ENCODE assay signal across 14 cellular contexts in the genomic region with DNA sequence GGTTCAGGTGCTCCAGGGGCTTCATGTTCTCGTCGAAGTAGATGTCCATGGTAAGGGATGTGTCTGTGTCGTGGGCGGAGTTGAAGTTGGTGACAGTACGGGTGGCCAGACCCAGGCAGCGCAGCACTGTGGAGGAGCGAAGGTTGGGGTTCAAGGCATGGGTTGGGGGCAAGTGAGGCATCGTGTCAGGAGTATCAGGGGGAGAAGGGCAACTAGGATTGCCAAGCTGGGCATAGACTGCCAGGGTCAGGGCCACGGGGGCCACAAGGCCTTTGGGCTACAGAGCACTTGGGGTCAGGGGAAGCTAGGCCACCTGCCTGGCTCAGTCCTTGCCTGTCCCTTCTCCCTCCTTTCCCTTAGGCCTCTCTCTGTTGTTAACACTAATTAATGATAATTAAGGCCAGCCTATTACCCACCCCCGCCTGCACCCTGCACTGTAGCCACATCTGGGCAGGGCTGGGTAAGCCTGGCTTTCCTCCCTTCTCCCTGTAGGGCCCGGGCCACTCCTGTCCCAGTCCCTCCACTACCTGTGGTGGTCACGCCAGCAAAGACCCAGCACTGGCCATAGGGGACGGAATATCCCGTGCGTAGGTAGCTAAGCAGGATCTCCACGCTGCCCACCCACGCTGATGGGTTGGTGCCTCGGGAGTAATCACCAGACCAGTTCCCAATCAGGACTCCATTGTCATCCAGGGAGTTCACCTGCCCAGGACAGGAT.
"Had no signal": no experiment of that assay in that cellular context is flagged by ENCODE, and none has a peak within 500 bp of the region (broad histone marks: within the 10 kb centered on the region; RNA-seq: fewer than 3 reads in every experiment).

No MANE protein-coding gene starts in this region.

- H3K27ac ChIP-seq: left lung had no signal

- H3K4me1 ChIP-seq: left lung had no signal

- H3K27me3 Mint-ChIP-seq: activated naive CD4-positive, alpha-beta T cell treated with anti-CD3 and anti-CD28 coated beads, Interleukin-2, amount 10 ng/mL, durations not matched to agents 7 days and 5 days; naive B cell; progenitor cell of endocrine pancreas; stimulated activated naive B cell treated with anti-CD40 and anti-IgM and Interleukin-4, amounts not matched to agents 10 μg/mL and 1 μg/mL and 100 μg/mL, for 72 hours had no signal

- H3K9me3 Mint-ChIP-seq: activated naive CD4-positive, alpha-beta T cell treated with anti-CD3 and anti-CD28 coated beads, Interleukin-2, amount 10 ng/mL, durations not matched to agents 7 days and 5 days; activated T-helper 2 cell treated with anti-CD3 and anti-CD28 coated beads, Interferon-gamma antibody, Interleukin-2, Interleukin-4, amounts not matched to agents 10 μg/mL and 5 μg/mL and 100 μg/mL, durations not matched to agents 14 hours and 24 hours and 36 hours; naive B cell; stimulated activated naive B cell treated with anti-CD40 and anti-IgM and Interleukin-4, amounts not matched to agents 10 μg/mL and 1 μg/mL and 100 μg/mL, for 72 hours; T-helper 2 cell treated with Interferon-gamma antibody and Interleukin-4, amounts not matched to agents 5 μg/mL and 100 μg/mL, for 36 hours had no signal

- H3K9me3 ChIP-seq: left lung had no signal

- H3K27ac Mint-ChIP-seq: activated naive CD4-positive, alpha-beta T cell treated with anti-CD3 and anti-CD28 coated beads, Interleukin-2, amount 10 ng/mL, durations not matched to agents 7 days and 5 days; activated T-helper 2 cell treated with anti-CD3 and anti-CD28 coated beads, Interferon-gamma antibody, Interleukin-2, Interleukin-4, amounts not matched to agents 10 μg/mL and 5 μg/mL and 100 μg/mL, durations not matched to agents 14 hours and 24 hours and 36 hours; progenitor cell of endocrine pancreas; stimulated activated naive B cell treated with anti-CD40 and anti-IgM and Interleukin-4, amounts not matched to agents 10 μg/mL and 1 μg/mL and 100 μg/mL, for 72 hours; T-helper 2 cell treated with Interferon-gamma antibody and Interleukin-4, amounts not matched to agents 5 μg/mL and 100 μg/mL, for 36 hours had no signal

- DNase-seq: activated CD4-positive, alpha-beta T cell treated with anti-CD3 and anti-CD28 coated beads, Interleukin-2, amount 50 U/mL, for 1 hour; activated naive CD4-positive, alpha-beta T cell treated with anti-CD3 and anti-CD28 coated beads, Interleukin-2, amount 10 ng/mL, durations not matched to agents 7 days and 5 days; caudate nucleus; cortex of kidney; effector CD8-positive, alpha-beta T cell; naive B cell; right cardiac atrium; stimulated activated CD4-positive, alpha-beta T cell treated with anti-CD3 and anti-CD28 coated beads, Interleukin-2, amount 100 ng/mL, for 24 hours; stimulated activated naive B cell treated with anti-CD40 and anti-IgM and Interleukin-4, amounts not matched to agents 10 μg/mL and 1 μg/mL and 100 μg/mL, for 72 hours; trophoblast cell had no signal

- H3K27me3 ChIP-seq: left lung had no signal

- ATAC-seq: stimulated activated naive B cell treated with anti-CD40 and anti-IgM and Interleukin-4, amounts not matched to agents 10 μg/mL and 1 μg/mL and 100 μg/mL, for 72 hours had no signal

- H3K4me3 Mint-ChIP-seq: activated naive CD4-positive, alpha-beta T cell treated with anti-CD3 and anti-CD28 coated beads, Interleukin-2, amount 10 ng/mL, durations not matched to agents 7 days and 5 days; stimulated activated naive B cell treated with anti-CD40 and anti-IgM and Interleukin-4, amounts not matched to agents 10 μg/mL and 1 μg/mL and 100 μg/mL, for 72 hours; T-helper 2 cell treated with Interferon-gamma antibody and Interleukin-4, amounts not matched to agents 5 μg/mL and 100 μg/mL, for 36 hours had no signal

- H3K4me1 Mint-ChIP-seq: activated naive CD4-positive, alpha-beta T cell treated with anti-CD3 and anti-CD28 coated beads, Interleukin-2, amount 10 ng/mL, durations not matched to agents 7 days and 5 days; naive B cell; stimulated activated naive B cell treated with anti-CD40 and anti-IgM and Interleukin-4, amounts not matched to agents 10 μg/mL and 1 μg/mL and 100 μg/mL, for 72 hours had no signal

- H3K4me3 ChIP-seq: left lung had no signal
